Comparison of ENCODE assay signal across 12 cellular contexts in genomic region chr17:5893741-5894140, GRCh38.
"Had no signal": no experiment of that assay in that cellular context is flagged by ENCODE, and none has a peak within 500 bp of the region (broad histone marks: within the 10 kb centered on the region; RNA-seq: fewer than 3 reads in every experiment).

No MANE protein-coding gene starts in this region.

- H3K9me3 ChIP-seq: sigmoid colon, thoracic aorta had no signal

- H3K27ac Mint-ChIP-seq: activated naive CD4-positive, alpha-beta T cell treated with anti-CD3 and anti-CD28 coated beads, Interleukin-2, amount 50 U/mL, for 24 hours; naive B cell had no signal

- H3K36me3 ChIP-seq: brain microvascular endothelial cell, heart right ventricle, sigmoid colon, thoracic aorta had no signal

- H3K27ac ChIP-seq: brain microvascular endothelial cell, foreskin keratinocyte, heart right ventricle, sigmoid colon, thoracic aorta had no signal

- H3K4me3 ChIP-seq: heart right ventricle, sigmoid colon, thoracic aorta had no signal

- H3K4me3 Mint-ChIP-seq: activated naive CD4-positive, alpha-beta T cell treated with anti-CD3 and anti-CD28 coated beads, Interleukin-2, amount 50 U/mL, for 24 hours; naive B cell had no signal

- DNase-seq: activated T-cell treated with anti-CD3 and anti-CD28 coated beads, Interleukin-2, amount 50 U/mL, for 1 hour; brain microvascular endothelial cell; foreskin keratinocyte; heart right ventricle; naive B cell; occipital lobe; sigmoid colon; stimulated activated CD4-positive, alpha-beta T cell treated with anti-CD3 and anti-CD28 coated beads, Interleukin-2, amount 100 ng/mL, for 48 hours; stimulated activated naive CD4-positive, alpha-beta T cell treated with Interleukin-2 at 50 U/mL for 16 hours; T-helper 2 cell had no signal

- H3K4me1 ChIP-seq: foreskin keratinocyte, heart right ventricle, sigmoid colon had no signal

- H3K36me3 Mint-ChIP-seq: activated naive CD4-positive, alpha-beta T cell treated with anti-CD3 and anti-CD28 coated beads, Interleukin-2, amount 50 U/mL, for 24 hours; naive B cell had no signal

- H3K27me3 ChIP-seq: brain microvascular endothelial cell, sigmoid colon had no signal

- H3K4me1 Mint-ChIP-seq: activated naive CD4-positive, alpha-beta T cell treated with anti-CD3 and anti-CD28 coated beads, Interleukin-2, amount 50 U/mL, for 24 hours had no signal
